1 cellular context compared by ENCODE assay signal in genomic region chr2:210171309-210172218, GRCh38.
TF ChIP-seq lines count a peak whose summit lies in the region.

Gene KANSL1L, minus strand, starts transcription at chr2:210171409. Its CDS starts 16,827 bp downstream, at chr2:210154582.

TF ChIP-seq in GM12878, 131 proteins besides CTCF, POLR2A, EP300 and RAD21 (continued from another document):
- TF ChIP-seq IKZF2 (IDR thresholded peaks at IDR 0.05): 0 out of 4 replicates have a peak, but pooled peaks of 1 of the 2 experiments have one; percentile 11
- TF ChIP-seq RUNX3 (IDR thresholded peaks at IDR 0.05; ENCODE audit: low read length): peak; percentile 55; the same call in 1 of the 2 replicates
- 0 out of 2 replicates have a peak, but pooled peaks have one; percentile 38 for TF ChIP-seq TAF1 (IDR thresholded peaks at IDR 0.05; ENCODE audit: borderline replicate concordance, low read depth, low read length)
- TF ChIP-seq NFIC (IDR thresholded peaks at IDR 0.05; ENCODE audit: low read depth, low read length): no peak
- no peak for TF ChIP-seq ATF3 (IDR thresholded peaks at IDR 0.05; ENCODE audit: borderline replicate concordance, extremely low read depth, low read depth, low read length)
- TF ChIP-seq KAT2A (conservative IDR thresholded peaks at IDR 0.05; ENCODE audit: control insufficient read depth, low read depth, low read length): no peak
- peak; percentile 69; the same call in 1 of the 2 replicates for TF ChIP-seq HSF1 (IDR thresholded peaks at IDR 0.05; ENCODE audit: low read depth, low read length)
- 0 out of 2 replicates have a peak, but pooled peaks have one; percentile 21 for TF ChIP-seq CHD2 (IDR thresholded peaks at IDR 0.05; ENCODE audit: borderline replicate concordance, low read depth, low read length)
- no peak for TF ChIP-seq GABPA (IDR thresholded peaks at IDR 0.05; ENCODE audit: low read depth)
- no peak for TF ChIP-seq E2F8 (IDR thresholded peaks at IDR 0.05; ENCODE audit: low read depth, partially characterized antibody)
- TF ChIP-seq SIN3A (IDR thresholded peaks at IDR 0.05; ENCODE audit: low read depth, low read length): 0 out of 2 replicates have a peak, but pooled peaks have one; percentile 31
